In the genomic region with DNA sequence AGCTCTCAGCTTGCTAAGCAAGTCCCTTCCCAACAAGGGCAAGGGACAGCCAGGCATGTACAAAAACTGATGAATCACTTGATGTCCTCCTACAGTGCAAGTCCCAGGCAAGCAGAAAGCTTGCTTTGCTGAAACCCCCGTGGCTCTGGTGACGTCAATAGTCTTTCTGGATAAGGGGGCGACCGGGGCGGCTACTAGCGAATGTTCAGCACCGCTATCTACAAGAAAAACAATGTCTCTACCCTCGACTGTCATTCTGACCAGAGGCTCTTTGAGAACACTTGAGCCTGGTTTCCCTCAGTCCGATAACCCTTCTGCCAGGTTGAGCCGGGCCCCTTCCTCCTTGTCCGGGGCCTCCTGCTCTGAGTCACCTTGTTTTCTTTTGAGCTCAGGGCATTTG, we compare ENCODE assay signal across 7 cellular contexts. TPM values are rescaled to one million over a fixed set of nuclear protein-coding genes. Genes with fewer than 3 reads are reported as not detected.
"Had no signal": no experiment of that assay in that cellular context is flagged by ENCODE, and none has a peak within 500 bp of the region (broad histone marks: within the 10 kb centered on the region; RNA-seq: fewer than 3 reads in every experiment).

No MANE protein-coding gene starts in this region.

RNA-seq across cellular contexts. Expression of gene OCM2, which starts 36.0 kb away (rescaled TPM):
- total RNA-seq: LHCN-M2, MCF 10A, OCI-LY7, PC-3, SK-MEL-5 had no signal
- polyA plus RNA-seq: IgD-negative memory B cell, SK-N-SH had no signal
